Comparison of ENCODE assay signal across 1 cellular context in the genomic region with DNA sequence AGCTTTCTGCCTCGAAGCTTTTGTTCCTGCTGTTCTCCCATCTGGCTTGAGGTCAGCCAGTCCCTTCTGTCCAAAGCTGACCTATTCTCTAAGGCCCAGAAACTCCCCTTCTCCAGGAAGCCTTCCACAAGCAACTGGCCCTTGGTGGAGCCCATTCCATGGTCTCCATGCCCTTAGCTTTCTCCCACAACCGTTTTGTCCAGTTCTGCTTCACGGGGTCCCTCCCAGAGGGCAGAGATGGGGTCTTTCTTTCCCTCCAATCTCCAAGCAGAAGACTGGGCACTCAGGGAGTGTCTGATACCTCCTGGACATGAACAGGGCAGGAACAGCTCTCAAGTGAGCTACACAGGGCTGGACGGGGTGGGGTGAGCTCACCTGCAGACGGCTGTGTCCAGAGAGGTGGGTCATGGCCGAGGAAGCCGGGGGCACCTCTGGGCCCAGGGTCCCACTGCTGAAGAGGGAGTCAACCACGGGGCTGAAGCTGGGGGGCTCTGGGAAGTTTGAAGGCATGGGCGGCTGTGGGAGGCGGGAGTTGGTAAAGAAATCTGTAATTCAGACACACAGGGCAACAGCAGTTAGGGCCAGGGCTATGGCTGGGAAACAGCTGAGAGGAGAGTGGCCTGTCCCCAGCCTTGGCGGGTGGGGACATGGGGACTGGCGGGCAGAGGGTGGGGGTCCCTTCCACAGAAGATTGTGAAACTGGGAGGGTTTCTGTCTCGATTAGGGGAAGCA.
A peak's percentile ranks its signal among the peaks of the same experiment; 100 is the strongest.
TF ChIP-seq lines count a peak whose summit lies in the region.

No MANE protein-coding gene starts in this region.

TF ChIP-seq in HepG2, 621 proteins besides CTCF, POLR2A, EP300 and RAD21 (continued from another document and continues in another):
- TF ChIP-seq RBFOX2 (IDR thresholded peaks at IDR 0.05; ENCODE audit: low read depth, low read length) (no peak), FIP1L1 (IDR thresholded peaks at IDR 0.05; ENCODE audit: borderline replicate concordance, insufficient read depth, low read depth, low read length) (0 out of 2 replicates have a peak, but pooled peaks have one; percentile 33), NR2F6 (IDR thresholded peaks at IDR 0.05) (no peak), NR2F6 (CRISPR knock-in tag; IDR thresholded peaks at IDR 0.05) (no peak), GABPB1 (CRISPR knock-in tag; IDR thresholded peaks at IDR 0.05) (0 out of 2 replicates have a peak, but pooled peaks have one; percentile 16), HHEX (CRISPR knock-in tag; IDR thresholded peaks at IDR 0.05) (no peak), TCF7L2 (IDR thresholded peaks at IDR 0.05; ENCODE audit: low read depth, low read length) (no peak), ZNF496 (CRISPR knock-in tag; IDR thresholded peaks at IDR 0.05; ENCODE audit: insufficient replicate concordance) (no peak), KDM6A (CRISPR knock-in tag; IDR thresholded peaks at IDR 0.05; ENCODE audit: low read depth) (no peak), ZNF546 (CRISPR knock-in tag; conservative IDR thresholded peaks at IDR 0.05) (no peak), SRSF4 (IDR thresholded peaks at IDR 0.05; ENCODE audit: low read depth, low read length, poor library complexity, severe bottlenecking) (peak; percentile 87), KLF13 (CRISPR knock-in tag; IDR thresholded peaks at IDR 0.05) (no peak), ZNF724P (CRISPR knock-in tag; IDR thresholded peaks at IDR 0.05; ENCODE audit: borderline replicate concordance) (no peak), YEATS4 (CRISPR knock-in tag; IDR thresholded peaks at IDR 0.05; ENCODE audit: borderline replicate concordance) (no peak), ELF3 (CRISPR knock-in tag; IDR thresholded peaks at IDR 0.05) (no peak), ZNF121 (CRISPR knock-in tag; IDR thresholded peaks at IDR 0.05) (no peak), ZNF207 (IDR thresholded peaks at IDR 0.05; ENCODE audit: borderline replicate concordance) (no peak), CEBPG (CRISPR knock-in tag; IDR thresholded peaks at IDR 0.05) (no peak), TBX2 (CRISPR knock-in tag; IDR thresholded peaks at IDR 0.05; ENCODE audit: borderline replicate concordance) (no peak), PAWR (CRISPR knock-in tag; IDR thresholded peaks at IDR 0.05; ENCODE audit: borderline replicate concordance) (no peak), PHF8 (CRISPR knock-in tag; IDR thresholded peaks at IDR 0.05) (no peak), XBP1 (CRISPR knock-in tag; IDR thresholded peaks at IDR 0.05) (0 out of 2 replicates have a peak, but pooled peaks have one; percentile 18), ZNF749 (CRISPR knock-in tag; IDR thresholded peaks at IDR 0.05; ENCODE audit: borderline replicate concordance) (no peak), MIXL1 (CRISPR knock-in tag; IDR thresholded peaks at IDR 0.05) (no peak), ZC3H4 (CRISPR knock-in tag; IDR thresholded peaks at IDR 0.05; ENCODE audit: borderline replicate concordance) (no peak), ZNF274 (CRISPR knock-in tag; IDR thresholded peaks at IDR 0.05) (0 out of 2 replicates have a peak, but pooled peaks have one; percentile 16), ZNF317 (CRISPR knock-in tag; IDR thresholded peaks at IDR 0.05) (no peak), CREB1 (IDR thresholded peaks at IDR 0.05) (no peak), CREB1 (CRISPR knock-in tag; IDR thresholded peaks at IDR 0.05) (no peak), ZNF644 (CRISPR knock-in tag; IDR thresholded peaks at IDR 0.05; ENCODE audit: low read depth) (no peak), ISX (CRISPR knock-in tag; conservative IDR thresholded peaks at IDR 0.05) (no peak), GATA4 (IDR thresholded peaks at IDR 0.05; ENCODE audit: borderline replicate concordance, low read depth) (no peak), ZEB1 (IDR thresholded peaks at IDR 0.05; ENCODE audit: insufficient replicate concordance, low read depth) (no peak), HNF4G (IDR thresholded peaks at IDR 0.05; ENCODE audit: borderline replicate concordance, low read depth, low read length) (no peak), HNF4G (CRISPR knock-in tag; IDR thresholded peaks at IDR 0.05; ENCODE audit: borderline replicate concordance, low read depth) (no peak), CEBPB (IDR thresholded peaks at IDR 0.05; ENCODE audit: borderline replicate concordance, low read depth, low read length) (no peak), THAP11 (CRISPR knock-in tag; IDR thresholded peaks at IDR 0.05) (no peak), LCORL (IDR thresholded peaks at IDR 0.05) (no peak), LCORL (CRISPR knock-in tag; IDR thresholded peaks at IDR 0.05) (no peak), ZBTB3 (CRISPR knock-in tag; IDR thresholded peaks at IDR 0.05; ENCODE audit: borderline replicate concordance, low read depth) (no peak)
- TF ChIP-seq, protein P1, sequence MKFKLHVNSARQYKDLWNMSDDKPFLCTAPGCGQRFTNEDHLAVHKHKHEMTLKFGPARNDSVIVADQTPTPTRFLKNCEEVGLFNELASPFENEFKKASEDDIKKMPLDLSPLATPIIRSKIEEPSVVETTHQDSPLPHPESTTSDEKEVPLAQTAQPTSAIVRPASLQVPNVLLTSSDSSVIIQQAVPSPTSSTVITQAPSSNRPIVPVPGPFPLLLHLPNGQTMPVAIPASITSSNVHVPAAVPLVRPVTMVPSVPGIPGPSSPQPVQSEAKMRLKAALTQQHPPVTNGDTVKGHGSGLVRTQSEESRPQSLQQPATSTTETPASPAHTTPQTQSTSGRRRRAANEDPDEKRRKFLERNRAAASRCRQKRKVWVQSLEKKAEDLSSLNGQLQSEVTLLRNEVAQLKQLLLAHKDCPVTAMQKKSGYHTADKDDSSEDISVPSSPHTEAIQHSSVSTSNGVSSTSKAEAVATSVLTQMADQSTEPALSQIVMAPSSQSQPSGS (CRISPR knock-in tag; IDR thresholded peaks at IDR 0.05) = no peak
- TF ChIP-seq, protein P2, sequence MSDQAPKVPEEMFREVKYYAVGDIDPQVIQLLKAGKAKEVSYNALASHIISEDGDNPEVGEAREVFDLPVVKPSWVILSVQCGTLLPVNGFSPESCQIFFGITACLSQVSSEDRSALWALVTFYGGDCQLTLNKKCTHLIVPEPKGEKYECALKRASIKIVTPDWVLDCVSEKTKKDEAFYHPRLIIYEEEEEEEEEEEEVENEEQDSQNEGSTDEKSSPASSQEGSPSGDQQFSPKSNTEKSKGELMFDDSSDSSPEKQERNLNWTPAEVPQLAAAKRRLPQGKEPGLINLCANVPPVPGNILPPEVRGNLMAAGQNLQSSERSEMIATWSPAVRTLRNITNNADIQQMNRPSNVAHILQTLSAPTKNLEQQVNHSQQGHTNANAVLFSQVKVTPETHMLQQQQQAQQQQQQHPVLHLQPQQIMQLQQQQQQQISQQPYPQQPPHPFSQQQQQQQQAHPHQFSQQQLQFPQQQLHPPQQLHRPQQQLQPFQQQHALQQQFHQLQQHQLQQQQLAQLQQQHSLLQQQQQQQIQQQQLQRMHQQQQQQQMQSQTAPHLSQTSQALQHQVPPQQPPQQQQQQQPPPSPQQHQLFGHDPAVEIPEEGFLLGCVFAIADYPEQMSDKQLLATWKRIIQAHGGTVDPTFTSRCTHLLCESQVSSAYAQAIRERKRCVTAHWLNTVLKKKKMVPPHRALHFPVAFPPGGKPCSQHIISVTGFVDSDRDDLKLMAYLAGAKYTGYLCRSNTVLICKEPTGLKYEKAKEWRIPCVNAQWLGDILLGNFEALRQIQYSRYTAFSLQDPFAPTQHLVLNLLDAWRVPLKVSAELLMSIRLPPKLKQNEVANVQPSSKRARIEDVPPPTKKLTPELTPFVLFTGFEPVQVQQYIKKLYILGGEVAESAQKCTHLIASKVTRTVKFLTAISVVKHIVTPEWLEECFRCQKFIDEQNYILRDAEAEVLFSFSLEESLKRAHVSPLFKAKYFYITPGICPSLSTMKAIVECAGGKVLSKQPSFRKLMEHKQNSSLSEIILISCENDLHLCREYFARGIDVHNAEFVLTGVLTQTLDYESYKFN (CRISPR knock-in tag; conservative IDR thresholded peaks at IDR 0.05) = no peak
- TF ChIP-seq, protein P3, sequence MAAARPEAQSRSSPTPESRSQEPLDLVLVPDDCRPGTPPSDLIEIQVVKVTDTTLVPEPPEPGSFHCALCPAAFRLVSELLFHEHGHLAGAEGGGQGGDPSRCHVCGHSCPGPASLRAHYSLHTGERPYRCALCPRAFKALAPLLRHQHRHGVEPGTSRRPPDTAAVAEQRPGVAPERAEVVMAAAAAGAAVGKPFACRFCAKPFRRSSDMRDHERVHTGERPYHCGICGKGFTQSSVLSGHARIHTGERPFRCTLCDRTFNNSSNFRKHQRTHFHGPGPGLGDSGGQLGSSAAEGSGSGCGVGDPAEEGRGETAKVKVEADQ (CRISPR knock-in tag; IDR thresholded peaks at IDR 0.05; ENCODE audit: borderline replicate concordance) = 0 out of 2 replicates have a peak, but pooled peaks have one; percentile 23
- TF ChIP-seq, protein P4, sequence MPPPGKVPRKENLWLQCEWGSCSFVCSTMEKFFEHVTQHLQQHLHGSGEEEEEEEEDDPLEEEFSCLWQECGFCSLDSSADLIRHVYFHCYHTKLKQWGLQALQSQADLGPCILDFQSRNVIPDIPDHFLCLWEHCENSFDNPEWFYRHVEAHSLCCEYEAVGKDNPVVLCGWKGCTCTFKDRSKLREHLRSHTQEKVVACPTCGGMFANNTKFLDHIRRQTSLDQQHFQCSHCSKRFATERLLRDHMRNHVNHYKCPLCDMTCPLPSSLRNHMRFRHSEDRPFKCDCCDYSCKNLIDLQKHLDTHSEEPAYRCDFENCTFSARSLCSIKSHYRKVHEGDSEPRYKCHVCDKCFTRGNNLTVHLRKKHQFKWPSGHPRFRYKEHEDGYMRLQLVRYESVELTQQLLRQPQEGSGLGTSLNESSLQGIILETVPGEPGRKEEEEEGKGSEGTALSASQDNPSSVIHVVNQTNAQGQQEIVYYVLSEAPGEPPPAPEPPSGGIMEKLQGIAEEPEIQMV (CRISPR knock-in tag; IDR thresholded peaks at IDR 0.05; ENCODE audit: low read depth) = no peak
- TF ChIP-seq, protein P5, sequence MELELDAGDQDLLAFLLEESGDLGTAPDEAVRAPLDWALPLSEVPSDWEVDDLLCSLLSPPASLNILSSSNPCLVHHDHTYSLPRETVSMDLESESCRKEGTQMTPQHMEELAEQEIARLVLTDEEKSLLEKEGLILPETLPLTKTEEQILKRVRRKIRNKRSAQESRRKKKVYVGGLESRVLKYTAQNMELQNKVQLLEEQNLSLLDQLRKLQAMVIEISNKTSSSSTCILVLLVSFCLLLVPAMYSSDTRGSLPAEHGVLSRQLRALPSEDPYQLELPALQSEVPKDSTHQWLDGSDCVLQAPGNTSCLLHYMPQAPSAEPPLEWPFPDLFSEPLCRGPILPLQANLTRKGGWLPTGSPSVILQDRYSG (CRISPR knock-in tag; IDR thresholded peaks at IDR 0.05) = no peak
- TF ChIP-seq, protein P6, sequence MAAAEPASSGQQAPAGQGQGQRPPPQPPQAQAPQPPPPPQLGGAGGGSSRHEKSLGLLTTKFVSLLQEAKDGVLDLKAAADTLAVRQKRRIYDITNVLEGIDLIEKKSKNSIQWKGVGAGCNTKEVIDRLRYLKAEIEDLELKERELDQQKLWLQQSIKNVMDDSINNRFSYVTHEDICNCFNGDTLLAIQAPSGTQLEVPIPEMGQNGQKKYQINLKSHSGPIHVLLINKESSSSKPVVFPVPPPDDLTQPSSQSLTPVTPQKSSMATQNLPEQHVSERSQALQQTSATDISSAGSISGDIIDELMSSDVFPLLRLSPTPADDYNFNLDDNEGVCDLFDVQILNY (CRISPR knock-in tag; conservative IDR thresholded peaks at IDR 0.05) = no peak
- TF ChIP-seq, protein P7, sequence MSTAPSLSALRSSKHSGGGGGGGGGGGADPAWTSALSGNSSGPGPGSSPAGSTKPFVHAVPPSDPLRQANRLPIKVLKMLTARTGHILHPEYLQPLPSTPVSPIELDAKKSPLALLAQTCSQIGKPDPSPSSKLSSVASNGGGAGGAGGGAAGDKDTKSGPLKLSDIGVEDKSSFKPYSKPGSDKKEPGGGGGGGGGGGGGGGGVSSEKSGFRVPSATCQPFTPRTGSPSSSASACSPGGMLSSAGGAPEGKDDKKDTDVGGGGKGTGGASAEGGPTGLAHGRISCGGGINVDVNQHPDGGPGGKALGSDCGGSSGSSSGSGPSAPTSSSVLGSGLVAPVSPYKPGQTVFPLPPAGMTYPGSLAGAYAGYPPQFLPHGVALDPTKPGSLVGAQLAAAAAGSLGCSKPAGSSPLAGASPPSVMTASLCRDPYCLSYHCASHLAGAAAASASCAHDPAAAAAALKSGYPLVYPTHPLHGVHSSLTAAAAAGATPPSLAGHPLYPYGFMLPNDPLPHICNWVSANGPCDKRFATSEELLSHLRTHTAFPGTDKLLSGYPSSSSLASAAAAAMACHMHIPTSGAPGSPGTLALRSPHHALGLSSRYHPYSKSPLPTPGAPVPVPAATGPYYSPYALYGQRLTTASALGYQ (CRISPR knock-in tag; IDR thresholded peaks at IDR 0.05) = no peak
- TF ChIP-seq, protein P8, sequence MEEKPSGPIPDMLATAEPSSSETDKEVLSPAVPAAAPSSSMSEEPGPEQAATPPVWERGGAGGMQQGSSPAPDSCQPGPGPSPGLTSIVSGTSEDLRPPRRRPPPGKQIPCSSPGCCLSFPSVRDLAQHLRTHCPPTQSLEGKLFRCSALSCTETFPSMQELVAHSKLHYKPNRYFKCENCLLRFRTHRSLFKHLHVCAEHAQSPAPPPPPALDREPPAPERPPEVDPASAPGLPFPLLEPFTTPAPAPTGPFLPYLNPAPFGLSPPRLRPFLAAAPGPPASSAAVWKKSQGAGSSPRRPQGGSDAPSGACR (CRISPR knock-in tag; IDR thresholded peaks at IDR 0.05) = no peak
- TF ChIP-seq, protein P9, sequence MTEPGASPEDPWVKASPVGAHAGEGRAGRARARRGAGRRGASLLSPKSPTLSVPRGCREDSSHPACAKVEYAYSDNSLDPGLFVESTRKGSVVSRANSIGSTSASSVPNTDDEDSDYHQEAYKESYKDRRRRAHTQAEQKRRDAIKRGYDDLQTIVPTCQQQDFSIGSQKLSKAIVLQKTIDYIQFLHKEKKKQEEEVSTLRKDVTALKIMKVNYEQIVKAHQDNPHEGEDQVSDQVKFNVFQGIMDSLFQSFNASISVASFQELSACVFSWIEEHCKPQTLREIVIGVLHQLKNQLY (CRISPR knock-in tag; IDR thresholded peaks at IDR 0.05) = no peak
- TF ChIP-seq, protein P10, sequence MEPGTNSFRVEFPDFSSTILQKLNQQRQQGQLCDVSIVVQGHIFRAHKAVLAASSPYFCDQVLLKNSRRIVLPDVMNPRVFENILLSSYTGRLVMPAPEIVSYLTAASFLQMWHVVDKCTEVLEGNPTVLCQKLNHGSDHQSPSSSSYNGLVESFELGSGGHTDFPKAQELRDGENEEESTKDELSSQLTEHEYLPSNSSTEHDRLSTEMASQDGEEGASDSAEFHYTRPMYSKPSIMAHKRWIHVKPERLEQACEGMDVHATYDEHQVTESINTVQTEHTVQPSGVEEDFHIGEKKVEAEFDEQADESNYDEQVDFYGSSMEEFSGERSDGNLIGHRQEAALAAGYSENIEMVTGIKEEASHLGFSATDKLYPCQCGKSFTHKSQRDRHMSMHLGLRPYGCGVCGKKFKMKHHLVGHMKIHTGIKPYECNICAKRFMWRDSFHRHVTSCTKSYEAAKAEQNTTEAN (CRISPR knock-in tag; conservative IDR thresholded peaks at IDR 0.05) = no peak
- TF ChIP-seq, protein P11, sequence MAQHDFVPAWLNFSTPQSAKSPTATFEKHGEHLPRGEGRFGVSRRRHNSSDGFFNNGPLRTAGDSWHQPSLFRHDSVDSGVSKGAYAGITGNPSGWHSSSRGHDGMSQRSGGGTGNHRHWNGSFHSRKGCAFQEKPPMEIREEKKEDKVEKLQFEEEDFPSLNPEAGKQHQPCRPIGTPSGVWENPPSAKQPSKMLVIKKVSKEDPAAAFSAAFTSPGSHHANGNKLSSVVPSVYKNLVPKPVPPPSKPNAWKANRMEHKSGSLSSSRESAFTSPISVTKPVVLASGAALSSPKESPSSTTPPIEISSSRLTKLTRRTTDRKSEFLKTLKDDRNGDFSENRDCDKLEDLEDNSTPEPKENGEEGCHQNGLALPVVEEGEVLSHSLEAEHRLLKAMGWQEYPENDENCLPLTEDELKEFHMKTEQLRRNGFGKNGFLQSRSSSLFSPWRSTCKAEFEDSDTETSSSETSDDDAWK (CRISPR knock-in tag; IDR thresholded peaks at IDR 0.05) = no peak
